ENCODE assay signal across 19 cellular contexts in the genomic region with DNA sequence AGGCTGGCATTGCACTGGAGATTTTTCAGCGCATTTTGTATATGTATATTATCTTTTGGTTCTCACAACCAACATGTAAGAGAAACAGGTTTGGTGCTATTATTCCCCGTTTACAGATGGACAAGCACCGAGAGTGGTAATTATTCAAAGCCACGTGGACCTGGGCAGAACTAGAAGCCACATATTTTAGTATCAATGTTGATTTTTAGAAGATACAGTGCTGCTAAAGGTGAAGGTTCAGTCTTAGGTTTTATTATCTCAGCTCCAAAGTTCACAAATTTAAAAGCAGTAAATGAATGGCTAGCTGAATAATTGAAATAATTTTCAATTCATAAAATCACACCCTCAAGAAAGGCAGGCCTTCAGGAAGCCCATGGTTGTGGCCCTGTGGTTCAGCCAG.
DNase-seq lines count a peak whose midpoint lies in the region; ATAC-seq, FAIRE-seq and TF ChIP-seq lines count a peak whose summit lies in the region.
"Had no signal": no experiment of that assay in that cellular context is flagged by ENCODE, and none has a peak within 500 bp of the region (broad histone marks: within the 10 kb centered on the region; RNA-seq: fewer than 3 reads in every experiment).

No MANE protein-coding gene starts in this region.

- H3K9me3 Mint-ChIP-seq in activated CD8-positive, alpha-beta memory T cell treated with anti-CD3 and anti-CD28 coated beads, Interleukin-2, amount 10 ng/mL, durations not matched to agents 7 days and 5 days (ENCODE audit: low read depth): no peaks in the 10 kb centered on the region
- H3K9me3 Mint-ChIP-seq: CD8-positive, alpha-beta T cell had no signal

- CTCF ChIA-PET in activated CD8-positive, alpha-beta memory T cell treated with anti-CD3 and anti-CD28 coated beads, Interleukin-2, amount 10 ng/mL, durations not matched to agents 7 days and 5 days (lab: Charles Lee): no interaction called here
- CTCF ChIA-PET in H1 (lab: Charles Lee; ENCODE audit: partially characterized antibody): interaction anchor here (0.6 to 1.6 kb wide), 3 partner anchors 10 to 259 kb away, joined by 3 to 4 read pairs (median 3); no protein-coding TSS in a partner anchor

- H3K18ac ChIP-seq in H1 (ENCODE audit: extremely low read depth, low read length): no peak overlapping the region

- TF ChIP-seq POLR2A in H1 (IDR thresholded peaks at IDR 0.05; ENCODE audit: control extremely low read depth in 1 of 2, low read depth in 2 of 2, low read length in 2 of 2) (no peak), GM18505 (IDR thresholded peaks at IDR 0.05; ENCODE audit: borderline replicate concordance, extremely low read depth, insufficient read depth, insufficient read length) (no peak)

- H3K79me1 ChIP-seq in H1 (ENCODE audit: low read depth, low read length): no peaks in the 10 kb centered on the region

- no peak overlapping the region for H3K27ac Mint-ChIP-seq in activated CD8-positive, alpha-beta memory T cell treated with anti-CD3 and anti-CD28 coated beads, Interleukin-2, amount 10 ng/mL, durations not matched to agents 7 days and 5 days

- H3K9me2 ChIP-seq in OCI-LY1 (ENCODE audit: low read depth, low read length): no peaks in the 10 kb centered on the region

- H3K14ac ChIP-seq in H1 (ENCODE audit: insufficient read length): no peak overlapping the region

- H3K56ac ChIP-seq in H1 (replicated peaks; ENCODE audit: insufficient read length, low read depth, low read length): no peak overlapping the region

- no peak overlapping the region for H2BK5ac ChIP-seq in H1 (ENCODE audit: low read depth, low read length)

- H2BK120ac ChIP-seq in H1 (replicated peaks; ENCODE audit: low read depth, low read length): peak overlapping the region; percentile 38

- no peak overlapping the region; the same call in 1 of the 2 replicates for H3K9ac ChIP-seq in OCI-LY1 (ENCODE audit: low read length)
- H3K9ac ChIP-seq in H1 (replicated peaks in 1 of 4; ENCODE audit: extremely low read depth in 1 of 4, low read depth in 3 of 4, low read length in 3 of 4): no peak overlapping the region
- H3K9ac ChIP-seq: GM23248 had no signal

- H3K36me3 Mint-ChIP-seq in activated CD8-positive, alpha-beta memory T cell treated with anti-CD3 and anti-CD28 coated beads, Interleukin-2, amount 10 ng/mL, durations not matched to agents 7 days and 5 days: peaks cover 3% of the 10 kb centered on the region
- H3K36me3 Mint-ChIP-seq: CD8-positive, alpha-beta T cell had no signal

- ATAC-seq in activated CD8-positive, alpha-beta memory T cell treated with anti-CD3 and anti-CD28 coated beads, Interleukin-2, amount 10 ng/mL, durations not matched to agents 7 days and 5 days: no peak
- ATAC-seq in GM18517 (IDR thresholded peaks at IDR 0.05; ENCODE audit: unreplicated experiment) (no peak), GM18505 (IDR thresholded peaks at IDR 0.05; ENCODE audit: unreplicated experiment) (no peak)
- ATAC-seq: CD8-positive, alpha-beta T cell had no signal

- no peaks in the 10 kb centered on the region for H3K36me3 ChIP-seq in OCI-LY1 (ENCODE audit: insufficient read depth, low read length)
- H3K36me3 ChIP-seq in H1 (ENCODE audit: control insufficient read depth in 2 of 4, insufficient read depth in 4 of 4, low read length in 3 of 4): no peaks in the 10 kb centered on the region
- H3K36me3 ChIP-seq in small intestine (ENCODE audit: control insufficient read depth in 2 of 2, insufficient read depth in 2 of 2, low read length in 2 of 2): no peaks in the 10 kb centered on the region

- DNase-seq in activated CD8-positive, alpha-beta memory T cell treated with anti-CD3 and anti-CD28 coated beads, Interleukin-2, amount 10 ng/mL, durations not matched to agents 7 days and 5 days: no peak
- no peak for DNase-seq in activated CD8-positive, alpha-beta memory T cell treated with anti-CD3 and anti-CD28 coated beads, Interleukin-2, amount 50 U/mL, for 4 hours
- no peak for DNase-seq in H1 (ENCODE audit: low read depth in 1 of 2, low spot score in 2 of 2)
- DNase-seq in small intestine: peak; percentile 55
- no peak for DNase-seq in NOMO-1 treated with DMSO at 0.1 percent for 48 hours (lab: John Stamatoyannopoulos, UW; ENCODE audit: unreplicated experiment)
- DNase-seq: CD8-positive, alpha-beta T cell; DMS79 treated with DMSO at 0.1 percent for 48 hours; GM23248; KG1; NCI-H1048; NCI-H146; NCI-H2081; NCI-H510A; Right ventricle myocardium superior had no signal

- H3K4me3 ChIP-seq in OCI-LY1 (ENCODE audit: low read depth, low read length, poor library complexity, severe bottlenecking) (peak overlapping the region; percentile 42), H1 (ENCODE audit: extremely low read depth in 1 of 4, insufficient read depth in 2 of 4, low read depth in 3 of 4, low read length in 4 of 4) (no peak overlapping the region), small intestine (ENCODE audit: low read depth in 1 of 2, low read length in 2 of 2) (no peak overlapping the region)
- H3K4me3 ChIP-seq: GM23248 had no signal

- TF ChIP-seq CTCF in OCI-LY1 (IDR thresholded peaks at IDR 0.05; ENCODE audit: low read length): no peak
- no peak for TF ChIP-seq CTCF in H1 (IDR thresholded peaks at IDR 0.05; ENCODE audit: control extremely low read depth in 1 of 3, insufficient read depth in 1 of 3, low read depth in 1 of 3, low read length in 3 of 3)

- peak overlapping the region; percentile 83 for H4K91ac ChIP-seq in H1 (replicated peaks; ENCODE audit: insufficient read length, low read length)

- H3F3A ChIP-seq in OCI-LY1 (ENCODE audit: insufficient read depth, low read length): no peaks in the 10 kb centered on the region

- H3K23me2 ChIP-seq in H1 (ENCODE audit: low read depth, low read length): no peaks in the 10 kb centered on the region

- no peak overlapping the region for H2BK12ac ChIP-seq in H1 (ENCODE audit: low read depth, low read length)

- peaks cover 28% of the 10 kb centered on the region for H3K4me1 Mint-ChIP-seq in activated CD8-positive, alpha-beta memory T cell treated with anti-CD3 and anti-CD28 coated beads, Interleukin-2, amount 10 ng/mL, durations not matched to agents 7 days and 5 days

- H3K4ac ChIP-seq in H1 (replicated peaks; ENCODE audit: insufficient read length, low read depth, low read length): no peak overlapping the region

- TF ChIP-seq EP300 in H1 (IDR thresholded peaks at IDR 0.05; ENCODE audit: borderline replicate concordance in 1 of 2, low read depth in 2 of 2, low read length in 2 of 2): no peak

- peak overlapping the region; percentile 41 for H3K4me3 Mint-ChIP-seq in activated CD8-positive, alpha-beta memory T cell treated with anti-CD3 and anti-CD28 coated beads, Interleukin-2, amount 10 ng/mL, durations not matched to agents 7 days and 5 days

- no peak overlapping the region for H4K5ac ChIP-seq in H1 (ENCODE audit: insufficient read length, low read depth, low read length)

- H3K27ac ChIP-seq in OCI-LY1 (ENCODE audit: low read depth, low read length, poor library complexity, severe bottlenecking) (no peak overlapping the region), H1 (ENCODE audit: low read depth, low read length) (no peak overlapping the region), small intestine (ENCODE audit: low read depth in 1 of 2, low read length in 1 of 2) (no peak overlapping the region)
- H3K27ac ChIP-seq: GM23248 had no signal

- no peak overlapping the region for H4K8ac ChIP-seq in H1 (ENCODE audit: extremely low read depth, insufficient read depth, low read length)

- no peak overlapping the region for H3K23ac ChIP-seq in H1 (ENCODE audit: insufficient read length)

- no peak overlapping the region for H2AFZ ChIP-seq in OCI-LY1 (ENCODE audit: low read length)
- no peak overlapping the region for H2AFZ ChIP-seq in H1 (ENCODE audit: low read length)
- H2AFZ ChIP-seq: GM23248 had no signal

- no peak overlapping the region for H2BK15ac ChIP-seq in H1 (ENCODE audit: low read length)

- H3K4me1 ChIP-seq in OCI-LY1 (ENCODE audit: insufficient read depth, low read length, severe bottlenecking) (peaks cover 38% of the 10 kb centered on the region), H1 (replicated peaks in 1 of 4; ENCODE audit: control insufficient read depth in 3 of 4, insufficient read depth in 4 of 4, low read length in 3 of 4) (peaks cover 0 to 2% (median 0%) of the 10 kb centered on the region in 4 experiments; a peak in 2 of 7 replicates), small intestine (ENCODE audit: control insufficient read depth in 2 of 2, insufficient read depth in 1 of 2, low read depth in 1 of 2, low read length in 1 of 2) (no peaks in the 10 kb centered on the region)

- H4K20me1 ChIP-seq in OCI-LY1 (ENCODE audit: insufficient read depth, low read length) (no peaks in the 10 kb centered on the region), H1 (replicated peaks in 1 of 2; ENCODE audit: control insufficient read depth in 1 of 2, insufficient read depth in 2 of 2, low read length in 2 of 2) (no peaks in the 10 kb centered on the region)

- WGBS in H1 (ENCODE audit: extremely low coverage in 1 of 2, insufficient coverage in 1 of 2, insufficient read length in 1 of 2, insufficient replicate concordance in 2 of 2, low coverage in 1 of 2, low lambda C conversion rate in 2 of 2, missing lambda C conversion rate in 1 of 2), 2 experiments: 88% methylated on average over 4 of the region's 4 CpGs; no CpG with 5 or more reads in 1 of the 2 experiments
- 21 to 66% (median 44%) methylated on average over 4 of the region's 4 CpGs for whole genome bisulfite sequencing in small intestine, 3 donors

- H3K4me2 ChIP-seq in OCI-LY1 (ENCODE audit: low read length): peak overlapping the region; percentile 49; the same call in 1 of the 2 replicates
- H3K4me2 ChIP-seq in H1 (ENCODE audit: insufficient read depth in 1 of 2, low read depth in 2 of 2, low read length in 2 of 2): no peak overlapping the region

- H3K27me3 ChIP-seq in OCI-LY1 (ENCODE audit: insufficient read depth, low read length) (0 out of 2 replicates have a peak, but pooled peaks cover 4% of the 10 kb centered on the region), H1 (replicated peaks in 1 of 4; ENCODE audit: control insufficient read depth in 3 of 4, extremely low read depth in 1 of 4, insufficient read depth in 3 of 4, low read length in 3 of 4) (no peaks in the 10 kb centered on the region; a peak in 1 of 7 replicates), small intestine (ENCODE audit: control insufficient read depth in 2 of 2, insufficient read depth in 2 of 2, low read length in 2 of 2) (no peaks in the 10 kb centered on the region)

- no peak for FAIRE-seq in H1 (lab: Jason Lieb, UNC)
- FAIRE-seq in small intestine (lab: Jason Lieb, UNC): no peak
- FAIRE-seq: D721Med, RCC 7860 had no signal

- peaks cover 7% of the 10 kb centered on the region for H3K9me3 ChIP-seq in OCI-LY1 (ENCODE audit: low read length)
- no peaks in the 10 kb centered on the region for H3K9me3 ChIP-seq in H1 (ENCODE audit: insufficient read depth in 2 of 2, low read depth in 1 of 2, low read length in 1 of 2)
- no peaks in the 10 kb centered on the region for H3K9me3 ChIP-seq in small intestine (ENCODE audit: control insufficient read depth, low read depth)

- no peak overlapping the region for H2BK20ac ChIP-seq in H1 (ENCODE audit: low read length)

- POLR2A ChIA-PET in H1 (lab: Charles Lee; ENCODE audit: partially characterized antibody): no interaction called here

- H3K79me2 ChIP-seq in OCI-LY1 (ENCODE audit: insufficient read depth, low read length): no peaks in the 10 kb centered on the region
- no peaks in the 10 kb centered on the region for H3K79me2 ChIP-seq in H1 (ENCODE audit: control insufficient read depth in 1 of 2, insufficient read depth in 2 of 2, low read length in 2 of 2)

- no peak overlapping the region for H2AK5ac ChIP-seq in H1 (ENCODE audit: low read depth, low read length)

- no peaks in the 10 kb centered on the region for H3K27me3 Mint-ChIP-seq in activated CD8-positive, alpha-beta memory T cell treated with anti-CD3 and anti-CD28 coated beads, Interleukin-2, amount 10 ng/mL, durations not matched to agents 7 days and 5 days

- TF ChIP-seq RAD21 in H1 (IDR thresholded peaks at IDR 0.05 in 1 of 2, conservative IDR thresholded peaks at IDR 0.05 in 1 of 2; ENCODE audit: low read depth in 2 of 2, low read length in 2 of 2): no peak
